1 cellular context compared by ENCODE assay signal in genomic region chr13:93320942-93321341, GRCh38.
TF ChIP-seq lines count a peak whose summit lies in the region.

No MANE protein-coding gene starts in this region.

TF ChIP-seq in A549, 52 proteins besides CTCF, POLR2A, EP300 and RAD21 (continued from another document):
- no peak for TF ChIP-seq REST (IDR thresholded peaks at IDR 0.05)
- TF ChIP-seq FOSL2 (IDR thresholded peaks at IDR 0.05): no peak
- no peak for TF ChIP-seq FOSL2 (CRISPR knock-in tag; IDR thresholded peaks at IDR 0.05)
- no peak for TF ChIP-seq FOSB (CRISPR knock-in tag; IDR thresholded peaks at IDR 0.05)
- no peak for TF ChIP-seq CEBPB (IDR thresholded peaks at IDR 0.05)
- no peak for TF ChIP-seq CHD2 (IDR thresholded peaks at IDR 0.05; ENCODE audit: low read length, partially characterized antibody)
- no peak for TF ChIP-seq TP53 (CRISPR knock-in tag; IDR thresholded peaks at IDR 0.05)
- TF ChIP-seq NPAS2 (CRISPR knock-in tag; IDR thresholded peaks at IDR 0.05; ENCODE audit: borderline replicate concordance): no peak
- TF ChIP-seq RARB (CRISPR knock-in tag; IDR thresholded peaks at IDR 0.05): no peak
- no peak for TF ChIP-seq RCOR1 (IDR thresholded peaks at IDR 0.05; ENCODE audit: low read depth, low read length)
- TF ChIP-seq BHLHE40 (IDR thresholded peaks at IDR 0.05; ENCODE audit: low read depth, low read length): no peak
- no peak for TF ChIP-seq HMGXB4 (CRISPR knock-in tag; IDR thresholded peaks at IDR 0.05; ENCODE audit: borderline replicate concordance)
